In the genomic region with DNA sequence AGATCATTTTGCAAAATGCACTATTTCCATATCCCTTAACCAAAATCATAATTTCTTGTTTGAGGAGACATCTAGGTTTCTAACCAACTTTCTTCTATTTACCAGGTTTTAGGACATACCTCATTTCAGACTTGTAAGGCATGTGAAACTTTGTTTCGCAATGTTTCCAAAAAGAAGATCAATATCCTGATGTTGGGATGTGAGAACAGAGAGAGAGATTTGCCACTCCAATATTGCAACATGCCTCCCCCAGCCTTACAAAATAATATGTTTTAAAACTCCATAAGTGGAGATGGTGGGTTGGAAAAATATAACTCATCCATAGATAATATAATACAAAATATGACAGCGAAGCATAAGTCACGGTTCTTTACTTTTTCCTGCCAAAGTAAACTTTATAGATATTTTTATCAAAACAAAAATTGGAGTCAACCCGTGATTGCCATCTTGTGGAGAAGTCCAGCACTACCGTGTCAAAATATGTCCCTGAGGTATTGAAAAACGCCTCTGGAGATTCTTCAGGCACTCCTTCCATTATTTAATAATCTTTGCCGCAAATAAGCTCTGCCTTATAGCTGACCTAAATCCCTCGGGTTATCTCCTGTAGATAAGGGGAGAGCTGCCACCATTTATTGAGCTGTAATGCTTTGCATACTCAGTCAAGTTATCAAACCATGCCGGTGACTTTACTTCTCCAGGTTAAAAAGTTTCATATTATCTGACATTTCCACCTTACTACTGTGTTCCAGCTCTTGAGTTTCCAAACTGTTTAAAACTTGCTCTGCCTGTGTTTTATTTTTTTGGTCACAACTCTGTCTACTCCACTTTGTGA, we compare ENCODE assay signal across 7 cellular contexts.
DNase-seq lines count a peak whose midpoint lies in the region; ATAC-seq, FAIRE-seq and TF ChIP-seq lines count a peak whose summit lies in the region.

No MANE protein-coding gene starts in this region.

- TF ChIP-seq CTCF in GM12873 (IDR thresholded peaks at IDR 0.05; ENCODE audit: insufficient read depth, low read depth, low read length, missing control alignments) = peak; percentile 63
- TF ChIP-seq CTCF in gastroesophageal sphincter (IDR thresholded peaks at IDR 0.05) = peak in 3 of 4 experiments; percentile 15 to 51 (median 41)
- TF ChIP-seq CTCF in type B pancreatic cell (conservative IDR thresholded peaks at IDR 0.05) = peak; percentile 84

- WGBS in gastroesophageal sphincter (ENCODE audit: low coverage in 1 of 2), 2 donors = 15 to 19% methylated on average over 8 to 9 of the region's 9 CpGs

- peaks cover 0 to 6% (median 0%) of the 10 kb centered on the region in 3 donors for H3K4me1 ChIP-seq in gastroesophageal sphincter

- TF ChIP-seq EP300 in gastroesophageal sphincter (IDR thresholded peaks at IDR 0.05) = no peak

- H3K36me3 Mint-ChIP-seq in type B pancreatic cell = no peaks in the 10 kb centered on the region

- no peak for FAIRE-seq in HTR-8/SVneo (lab: Jason Lieb, UNC)

- no peak overlapping the region for H3K27ac Mint-ChIP-seq in type B pancreatic cell

- H3K27me3 ChIP-seq in gastroesophageal sphincter = no peaks in the 10 kb centered on the region

- DNase-seq in HTR-8/SVneo (ENCODE audit: insufficient read length, low spot score) (peak; percentile 20), SK-N-MC (ENCODE audit: low read depth, low spot score) (peak; percentile 95), type B pancreatic cell (ENCODE audit: extremely low spot score, unreplicated experiment) (no peak)
- DNase-seq in activated CD4-positive, CD25-positive, alpha-beta regulatory T cell treated with anti-CD3 and anti-CD28 coated beads, Interleukin-2, amount 50 U/mL, for 72 hours = no peak

- H3K4me1 Mint-ChIP-seq in type B pancreatic cell (ENCODE audit: unreplicated experiment) = peaks cover 21% of the 10 kb centered on the region

- H3K4me3 ChIP-seq in SK-N-MC (peak overlapping the region; percentile 53), gastroesophageal sphincter (no peak overlapping the region)

- H3K27ac ChIP-seq in SK-N-MC (peak overlapping the region; percentile 92), gastroesophageal sphincter (no peak overlapping the region)

- peaks cover 13% of the 10 kb centered on the region for H3K27me3 Mint-ChIP-seq in type B pancreatic cell

- no peak for ATAC-seq in gastroesophageal sphincter
- ATAC-seq in HG02763 (IDR thresholded peaks at IDR 0.05; ENCODE audit: unreplicated experiment) = no peak

- TF ChIP-seq POLR2A in gastroesophageal sphincter (IDR thresholded peaks at IDR 0.05) = no peak

- no peaks in the 10 kb centered on the region for H3K9me3 ChIP-seq in SK-N-MC (ENCODE audit: low read depth, low read length)
- H3K9me3 ChIP-seq in gastroesophageal sphincter = no peaks in the 10 kb centered on the region

- H3K9ac ChIP-seq in SK-N-MC (ENCODE audit: insufficient read length) = peak overlapping the region; percentile 44

- no peak overlapping the region for H3K4me3 Mint-ChIP-seq in type B pancreatic cell

- no peaks in the 10 kb centered on the region for H3K9me3 Mint-ChIP-seq in type B pancreatic cell

- H3K36me3 ChIP-seq in SK-N-MC (ENCODE audit: insufficient read depth, low read length) = peaks cover 56% of the 10 kb centered on the region
- no peaks in the 10 kb centered on the region for H3K36me3 ChIP-seq in gastroesophageal sphincter

Comparison
In these comparisons a context has a peak if more than half of its experiments do, and no peak if none do; other contexts are left out.
1. DNase-seq: peak in HTR-8/SVneo (single experiment) and SK-N-MC (single experiment); none in type B pancreatic cell (single experiment) and activated CD4-positive, CD25-positive, alpha-beta regulatory T cell treated with anti-CD3 and anti-CD28 coated beads, Interleukin-2, amount 50 U/mL, for 72 hours (single experiment).
2. Peak in every context shown above with its lines, with median percentiles within 50 percentile points of each other: CTCF ChIP-seq.